In genomic region chr16:3138823-3139426, GRCh38 we compare ENCODE assay signal across 2 cellular contexts.
TF ChIP-seq lines count a peak whose summit lies in the region.

No MANE protein-coding gene starts in this region.

TF ChIP-seq in SK-N-SH, 30 proteins besides CTCF, POLR2A, EP300 and RAD21 (continued from another document):
- no peak for TF ChIP-seq MXI1 (IDR thresholded peaks at IDR 0.05; ENCODE audit: low read depth, low read length)
- TF ChIP-seq, protein P1, sequence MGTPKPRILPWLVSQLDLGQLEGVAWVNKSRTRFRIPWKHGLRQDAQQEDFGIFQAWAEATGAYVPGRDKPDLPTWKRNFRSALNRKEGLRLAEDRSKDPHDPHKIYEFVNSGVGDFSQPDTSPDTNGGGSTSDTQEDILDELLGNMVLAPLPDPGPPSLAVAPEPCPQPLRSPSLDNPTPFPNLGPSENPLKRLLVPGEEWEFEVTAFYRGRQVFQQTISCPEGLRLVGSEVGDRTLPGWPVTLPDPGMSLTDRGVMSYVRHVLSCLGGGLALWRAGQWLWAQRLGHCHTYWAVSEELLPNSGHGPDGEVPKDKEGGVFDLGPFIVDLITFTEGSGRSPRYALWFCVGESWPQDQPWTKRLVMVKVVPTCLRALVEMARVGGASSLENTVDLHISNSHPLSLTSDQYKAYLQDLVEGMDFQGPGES (IDR thresholded peaks at IDR 0.05; ENCODE audit: low read depth, low read length) = no peak
- TF ChIP-seq NRF1 (IDR thresholded peaks at IDR 0.05; ENCODE audit: low read depth, low read length) = no peak
- TF ChIP-seq RFX5 (IDR thresholded peaks at IDR 0.05; ENCODE audit: low read length) = no peak

TF ChIP-seq in SK-N-SH treated with all-trans-retinoic acid at 6 μM for 48 hours, 23 proteins besides CTCF, POLR2A, EP300 and RAD21 (continued from another document):
- TF ChIP-seq, protein P2, sequence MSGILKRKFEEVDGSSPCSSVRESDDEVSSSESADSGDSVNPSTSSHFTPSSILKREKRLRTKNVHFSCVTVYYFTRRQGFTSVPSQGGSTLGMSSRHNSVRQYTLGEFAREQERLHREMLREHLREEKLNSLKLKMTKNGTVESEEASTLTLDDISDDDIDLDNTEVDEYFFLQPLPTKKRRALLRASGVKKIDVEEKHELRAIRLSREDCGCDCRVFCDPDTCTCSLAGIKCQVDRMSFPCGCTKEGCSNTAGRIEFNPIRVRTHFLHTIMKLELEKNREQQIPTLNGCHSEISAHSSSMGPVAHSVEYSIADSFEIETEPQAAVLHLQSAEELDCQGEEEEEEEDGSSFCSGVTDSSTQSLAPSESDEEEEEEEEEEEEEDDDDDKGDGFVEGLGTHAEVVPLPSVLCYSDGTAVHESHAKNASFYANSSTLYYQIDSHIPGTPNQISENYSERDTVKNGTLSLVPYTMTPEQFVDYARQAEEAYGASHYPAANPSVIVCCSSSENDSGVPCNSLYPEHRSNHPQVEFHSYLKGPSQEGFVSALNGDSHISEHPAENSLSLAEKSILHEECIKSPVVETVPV (CRISPR knock-in tag; IDR thresholded peaks at IDR 0.05) = no peak
- TF ChIP-seq ZNF565 (CRISPR knock-in tag; conservative IDR thresholded peaks at IDR 0.05; ENCODE audit: low read depth) (no peak), SNAI2 (CRISPR knock-in tag; IDR thresholded peaks at IDR 0.05) (no peak), BACH2 (CRISPR knock-in tag; IDR thresholded peaks at IDR 0.05; ENCODE audit: borderline replicate concordance) (no peak), CSDC2 (CRISPR knock-in tag; IDR thresholded peaks at IDR 0.05) (no peak), TOX (CRISPR knock-in tag; IDR thresholded peaks at IDR 0.05; ENCODE audit: borderline replicate concordance) (no peak), ZC3H10 (CRISPR knock-in tag; IDR thresholded peaks at IDR 0.05) (no peak)
- TF ChIP-seq, protein P3, sequence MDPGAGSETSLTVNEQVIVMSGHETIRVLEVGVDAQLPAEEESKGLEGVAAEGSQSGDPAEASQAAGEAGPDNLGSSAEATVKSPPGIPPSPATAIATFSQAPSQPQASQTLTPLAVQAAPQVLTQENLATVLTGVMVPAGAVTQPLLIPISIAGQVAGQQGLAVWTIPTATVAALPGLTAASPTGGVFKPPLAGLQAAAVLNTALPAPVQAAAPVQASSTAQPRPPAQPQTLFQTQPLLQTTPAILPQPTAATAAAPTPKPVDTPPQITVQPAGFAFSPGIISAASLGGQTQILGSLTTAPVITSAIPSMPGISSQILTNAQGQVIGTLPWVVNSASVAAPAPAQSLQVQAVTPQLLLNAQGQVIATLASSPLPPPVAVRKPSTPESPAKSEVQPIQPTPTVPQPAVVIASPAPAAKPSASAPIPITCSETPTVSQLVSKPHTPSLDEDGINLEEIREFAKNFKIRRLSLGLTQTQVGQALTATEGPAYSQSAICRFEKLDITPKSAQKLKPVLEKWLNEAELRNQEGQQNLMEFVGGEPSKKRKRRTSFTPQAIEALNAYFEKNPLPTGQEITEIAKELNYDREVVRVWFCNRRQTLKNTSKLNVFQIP (CRISPR knock-in tag; IDR thresholded peaks at IDR 0.05; ENCODE audit: borderline replicate concordance, low read depth) = no peak
- TF ChIP-seq, protein P4, sequence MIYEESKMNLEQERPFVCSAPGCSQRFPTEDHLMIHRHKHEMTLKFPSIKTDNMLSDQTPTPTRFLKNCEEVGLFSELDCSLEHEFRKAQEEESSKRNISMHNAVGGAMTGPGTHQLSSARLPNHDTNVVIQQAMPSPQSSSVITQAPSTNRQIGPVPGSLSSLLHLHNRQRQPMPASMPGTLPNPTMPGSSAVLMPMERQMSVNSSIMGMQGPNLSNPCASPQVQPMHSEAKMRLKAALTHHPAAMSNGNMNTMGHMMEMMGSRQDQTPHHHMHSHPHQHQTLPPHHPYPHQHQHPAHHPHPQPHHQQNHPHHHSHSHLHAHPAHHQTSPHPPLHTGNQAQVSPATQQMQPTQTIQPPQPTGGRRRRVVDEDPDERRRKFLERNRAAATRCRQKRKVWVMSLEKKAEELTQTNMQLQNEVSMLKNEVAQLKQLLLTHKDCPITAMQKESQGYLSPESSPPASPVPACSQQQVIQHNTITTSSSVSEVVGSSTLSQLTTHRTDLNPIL (CRISPR knock-in tag; IDR thresholded peaks at IDR 0.05; ENCODE audit: low read depth) = no peak
TF ChIP-seq in SK-N-SH treated with all-trans-retinoic acid at 6 μM for 48 hours: peak in this region for 0.
